In genomic region chr10:66242885-66243284, GRCh38 we compare ENCODE assay signal across 22 cellular contexts.
"Had no signal": no experiment of that assay in that cellular context is flagged by ENCODE, and none has a peak within 500 bp of the region (broad histone marks: within the 10 kb centered on the region; RNA-seq: fewer than 3 reads in every experiment).

No MANE protein-coding gene starts in this region.

- H3K9me3 ChIP-seq: colonic mucosa, lower lobe of right lung had no signal

- ATAC-seq: effector memory CD8-positive, alpha-beta T cell; foreskin keratinocyte; gastroesophageal sphincter; heart left ventricle; left cardiac atrium; left lung; left ventricle myocardium superior; lower lobe of right lung; naive thymus-derived CD4-positive, alpha-beta T cell had no signal

- H3K4me3 ChIP-seq: colonic mucosa, esophagus muscularis mucosa, gastroesophageal sphincter, heart left ventricle, hepatocyte, left lung, lower lobe of right lung had no signal

- H3K27me3 ChIP-seq: colonic mucosa, esophagus muscularis mucosa, foreskin keratinocyte, gastroesophageal sphincter, heart left ventricle, hepatocyte, left lung had no signal

- DNase-seq: colonic mucosa; cortex of kidney; effector CD8-positive, alpha-beta T cell; effector memory CD8-positive, alpha-beta T cell; foreskin keratinocyte; heart left ventricle; hypothalamus; left cardiac atrium; left lung; left ventricle myocardium superior; lower lobe of right lung; mesenchymal stem cell; midbrain; naive thymus-derived CD4-positive, alpha-beta T cell had no signal

- H3K4me1 ChIP-seq: colonic mucosa, esophagus muscularis mucosa, foreskin keratinocyte, gastroesophageal sphincter, heart left ventricle, left lung, lower lobe of right lung had no signal

- H3K4me2 ChIP-seq: hepatocyte had no signal

- H2AFZ ChIP-seq: hepatocyte had no signal

- FAIRE-seq: endothelial cell of umbilical vein, frontal cortex, islet of Langerhans, keratinocyte had no signal

- H3K27ac Mint-ChIP-seq: dendritic cell treated with granulocyte-macrophage colony-stimulating factor and Interleukin-4, amounts not matched to agents 40 ng/mL and 50 ng/mL, for 4 days; effector memory CD8-positive, alpha-beta T cell; naive thymus-derived CD4-positive, alpha-beta T cell had no signal

- H3K36me3 ChIP-seq: colonic mucosa, esophagus muscularis mucosa, gastroesophageal sphincter, heart left ventricle, left lung, lower lobe of right lung had no signal

- H3K4me3 Mint-ChIP-seq: dendritic cell treated with granulocyte-macrophage colony-stimulating factor and Interleukin-4, amounts not matched to agents 40 ng/mL and 50 ng/mL, for 4 days; effector memory CD8-positive, alpha-beta T cell; naive thymus-derived CD4-positive, alpha-beta T cell had no signal

- H3K27me3 Mint-ChIP-seq: dendritic cell treated with granulocyte-macrophage colony-stimulating factor and Interleukin-4, amounts not matched to agents 40 ng/mL and 50 ng/mL, for 4 days; effector memory CD8-positive, alpha-beta T cell; naive thymus-derived CD4-positive, alpha-beta T cell had no signal

- H3K79me2 ChIP-seq: hepatocyte had no signal

- H3K27ac ChIP-seq: colonic mucosa, esophagus muscularis mucosa, foreskin keratinocyte, gastroesophageal sphincter, heart left ventricle, hepatocyte, left lung, lower lobe of right lung had no signal

- H3K36me3 Mint-ChIP-seq: naive thymus-derived CD4-positive, alpha-beta T cell had no signal
